Comparison of ENCODE assay signal across 23 cellular contexts in genomic region chr1:115295904-115296696, GRCh38. TPM values are rescaled to one million over a fixed set of nuclear protein-coding genes. Genes with fewer than 3 reads are reported as not detected.
DNase-seq lines count a peak whose midpoint lies in the region; ATAC-seq and TF ChIP-seq lines count a peak whose summit lies in the region.
"Had no signal": no experiment of that assay in that cellular context is flagged by ENCODE, and none has a peak within 500 bp of the region (broad histone marks: within the 10 kb centered on the region; RNA-seq: fewer than 3 reads in every experiment).

No MANE protein-coding gene starts in this region.

- H3K27me3 Mint-ChIP-seq in HFFc6 (ENCODE audit: insufficient read depth) = peaks cover 6% of the 10 kb centered on the region

- H3K36me3 Mint-ChIP-seq in HFFc6 (ENCODE audit: low read depth) = peaks cover 80% of the 10 kb centered on the region
- H3K36me3 Mint-ChIP-seq: CD8-positive, alpha-beta memory T cell; IgD-negative memory B cell had no signal

- H3K9me3 Mint-ChIP-seq in HFFc6 = no peaks in the 10 kb centered on the region
- H3K9me3 Mint-ChIP-seq: CD8-positive, alpha-beta memory T cell; GM23338; H9 had no signal

- no peaks in the 10 kb centered on the region for H4K20me1 ChIP-seq in osteoblast (ENCODE audit: insufficient read depth, low read length)

- TF ChIP-seq CTCF in HFFc6 (IDR thresholded peaks at IDR 0.05) (no peak), osteoblast (IDR thresholded peaks at IDR 0.05; ENCODE audit: extremely low read depth, low read depth, low read length) (no peak)

- peak overlapping the region; percentile 35 for H3K27ac Mint-ChIP-seq in HFFc6
- H3K27ac Mint-ChIP-seq: B cell; CD8-positive, alpha-beta memory T cell; GM23338; H9; IgD-negative memory B cell had no signal

- H3K4me1 ChIP-seq in osteoblast (ENCODE audit: insufficient read depth, low read length) = peaks cover 62% of the 10 kb centered on the region

- H3K4me3 Mint-ChIP-seq in HFFc6 = peak overlapping the region; percentile 9; the same call in 1 of the 2 replicates
- H3K4me3 Mint-ChIP-seq: B cell; CD8-positive, alpha-beta memory T cell; GM23338; H9; IgD-negative memory B cell had no signal

- no peak overlapping the region for H2AFZ ChIP-seq in osteoblast (ENCODE audit: low read length)
- H2AFZ ChIP-seq: GM23338 had no signal

- peak; percentile 37 for DNase-seq in AG20443 (ENCODE audit: low spot score)
- no peak for DNase-seq in HFFc6
- no peak for DNase-seq in osteoblast (ENCODE audit: insufficient read length, low spot score, missing footprints)
- no peak for DNase-seq in NCI-H1092 treated with DMSO at 0.1 percent for 48 hours (lab: John Stamatoyannopoulos, UW)
- DNase-seq in activated CD8-positive, alpha-beta memory T cell treated with anti-CD3 and anti-CD28 coated beads for 24 hours = no peak
- DNase-seq: Calu3; CD8-positive, alpha-beta memory T cell; DND-41; H9; NCI-H1092; NCI-H1436; NCI-H1930; NCI-H2107; NCI-H524; NCI-H774; NK-92 treated with Interleukin-12 subunit alpha and Interleukin-12 subunit beta, amount 100 ng/mL, for 24 hours; PC-3 had no signal

- H3K36me3 ChIP-seq in osteoblast (ENCODE audit: insufficient read depth, low read length) = peaks cover 15% of the 10 kb centered on the region

- peaks cover 94% of the 10 kb centered on the region for H3K4me1 Mint-ChIP-seq in HFFc6 (ENCODE audit: low read depth)
- H3K4me1 Mint-ChIP-seq: B cell; CD8-positive, alpha-beta memory T cell; IgD-negative memory B cell had no signal

- peak overlapping the region; percentile 21 for H3K27ac ChIP-seq in osteoblast (ENCODE audit: low read depth, low read length)
- H3K27ac ChIP-seq: C4-2B had no signal

- peaks cover 2% of the 10 kb centered on the region for H3K79me2 ChIP-seq in osteoblast (ENCODE audit: insufficient read depth, low read length)

- H3K9me3 ChIP-seq in osteoblast (ENCODE audit: low read depth, low read length) = no peaks in the 10 kb centered on the region

- ATAC-seq in SK-N-SH treated with all-trans-retinoic acid at 6 μM for 48 hours = no peak
- no peak for ATAC-seq in GM18502 (IDR thresholded peaks at IDR 0.05; ENCODE audit: poor library complexity, unreplicated experiment)
- ATAC-seq: GM23338, PC-3 had no signal

- no peak overlapping the region for H3K4me3 ChIP-seq in osteoblast (ENCODE audit: insufficient read depth, low read length)
- H3K4me3 ChIP-seq: GM23338 had no signal

- no peaks in the 10 kb centered on the region for H3K27me3 ChIP-seq in osteoblast (ENCODE audit: insufficient read depth, low read length)

- no peak overlapping the region for H3K4me2 ChIP-seq in osteoblast (ENCODE audit: insufficient read depth, low read length)
- H3K4me2 ChIP-seq: GM23338 had no signal

TF ChIP-seq in SK-N-SH treated with all-trans-retinoic acid at 6 μM for 48 hours, 23 proteins besides CTCF, POLR2A, EP300 and RAD21:
- no peak for TF ChIP-seq TCF4 (CRISPR knock-in tag; IDR thresholded peaks at IDR 0.05; ENCODE audit: borderline replicate concordance)
- no peak for TF ChIP-seq ZNF70 (CRISPR knock-in tag; IDR thresholded peaks at IDR 0.05)
- peak; percentile 89 for TF ChIP-seq ZFP3 (CRISPR knock-in tag; IDR thresholded peaks at IDR 0.05)
TF ChIP-seq in SK-N-SH treated with all-trans-retinoic acid at 6 μM for 48 hours: peak in this region for 1.

RNA-seq across cellular contexts. Expression of gene NGF, which starts 41.9 kb away (rescaled TPM):
- total RNA-seq in HFFc6 (2021; fragmentation: NEBNext Ultra II Directional; extraction: Animal tissue kit (Norgen Biotek cat#: 25700)) = 10 to 100 TPM; 44.4 to 53.8 (median 51.0) TPM
- total RNA-seq in osteoblast = 3.8 and 6.2 TPM in 2 replicates
- total RNA-seq: B cell; Calu3; CD8-positive, alpha-beta memory T cell had no signal
